ENCODE assay signal across 18 cellular contexts in genomic region chr10:47924628-47925027, GRCh38. TPM values are rescaled to one million over a fixed set of nuclear protein-coding genes. Genes with fewer than 3 reads are reported as not detected.
"Had no signal": no experiment of that assay in that cellular context is flagged by ENCODE, and none has a peak within 500 bp of the region (broad histone marks: within the 10 kb centered on the region; RNA-seq: fewer than 3 reads in every experiment).

No MANE protein-coding gene starts in this region.

RNA-seq across cellular contexts. Expression of gene NPY4R2, which starts 6.2 kb away (rescaled TPM):
- total RNA-seq: activated B cell treated with CpG ODN at 0.5 μM for 24 hours; activated CD4-positive, alpha-beta memory T cell treated with anti-CD3 and anti-CD28 coated beads for 36 hours; activated CD4-positive, alpha-beta T cell treated with anti-CD3 and anti-CD28 coated beads, Interleukin-2, amount 10 ng/mL, durations not matched to agents 24 days and 14 days; activated CD8-positive, alpha-beta memory T cell treated with anti-CD3 and anti-CD28 coated beads for 36 hours; activated CD8-positive, alpha-beta T cell treated with anti-CD3 and anti-CD28 coated beads for 36 hours; activated naive CD4-positive, alpha-beta T cell treated with anti-CD3 and anti-CD28 coated beads for 36 hours; activated naive CD4-positive, alpha-beta T cell treated with anti-CD3 and anti-CD28 coated beads, Interleukin-2, amount 50 U/mL, for 72 hours; activated naive CD8-positive, alpha-beta T cell treated with anti-CD3 and anti-CD28 coated beads for 36 hours; activated T-cell treated with anti-CD3 and anti-CD28 coated beads, Interleukin-2, amount 50 U/mL, for 4 hours; activated T-cell treated with anti-CD3 and anti-CD28 coated beads, Interleukin-2, amount 50 U/mL, for 72 hours; activated T-helper 1 cell treated with anti-CD3 and anti-CD28 coated beads, Interleukin-12 subunit alpha, Interleukin-12 subunit beta, Interleukin-2, Interleukin-4 antibody, amounts not matched to agents 30 ng/mL and 10 ng/mL and 1 ng/mL, durations not matched to agents 14 hours and 24 hours and 36 hours; activated T-helper 17 cell treated with anti-CD3 and anti-CD28 coated beads, Interleukin-2, amount 50 U/mL, for 72 hours; aorta; astrocyte; body of pancreas; breast epithelium; cardiac septum had no signal
- polyA plus RNA-seq: adrenal gland, aorta had no signal
